1 cellular context compared by ENCODE assay signal in genomic region chr6:130993292-130993765, GRCh38.
TF ChIP-seq lines count a peak whose summit lies in the region.

No MANE protein-coding gene starts in this region.

TF ChIP-seq in K562, 482 proteins besides CTCF, POLR2A, EP300 and RAD21 (continued from another document):
- TF ChIP-seq THRA (IDR thresholded peaks at IDR 0.05): peak; percentile 52; the same call in 1 of the 2 replicates
- TF ChIP-seq ZNF696 (CRISPR knock-in tag; conservative IDR thresholded peaks at IDR 0.05): no peak
- TF ChIP-seq ZNF644 (tag; IDR thresholded peaks at IDR 0.05; ENCODE audit: low read depth): 0 out of 2 replicates have a peak, but pooled peaks have one; percentile 11
- no peak for TF ChIP-seq RCOR1 (IDR thresholded peaks at IDR 0.05; ENCODE audit: borderline replicate concordance in 1 of 2, low read depth in 2 of 2, low read length in 2 of 2)
- TF ChIP-seq AFF4 (CRISPR knock-in tag; IDR thresholded peaks at IDR 0.05): 0 out of 2 replicates have a peak, but pooled peaks have one; percentile 45
- TF ChIP-seq ZNF175 (CRISPR knock-in tag; IDR thresholded peaks at IDR 0.05; ENCODE audit: low read depth): peak; percentile 77
- TF ChIP-seq PYGO2 (tag; IDR thresholded peaks at IDR 0.05): no peak
- TF ChIP-seq ATF1 (CRISPR knock-in tag; IDR thresholded peaks at IDR 0.05): no peak
- peak; percentile 82 for TF ChIP-seq ATF1 (tag; IDR thresholded peaks at IDR 0.05)
- TF ChIP-seq ETV5 (CRISPR knock-in tag; IDR thresholded peaks at IDR 0.05; ENCODE audit: low read depth): peak; percentile 90
- peak; percentile 16 to 32; a peak in 1 of 4 replicates for TF ChIP-seq MNT (conservative IDR thresholded peaks at IDR 0.05)
- no peak for TF ChIP-seq ZNF586 (CRISPR knock-in tag; conservative IDR thresholded peaks at IDR 0.05)
- no peak; the same call in 1 of the 2 replicates for TF ChIP-seq PML (IDR thresholded peaks at IDR 0.05; ENCODE audit: low read length)
- 0 out of 2 replicates have a peak, but pooled peaks have one; percentile 16 for TF ChIP-seq ELF4 (CRISPR knock-in tag; IDR thresholded peaks at IDR 0.05)
- no peak for TF ChIP-seq MYC (IDR thresholded peaks at IDR 0.05; ENCODE audit: low read depth, low read length)
- no peak for TF ChIP-seq MYC (CRISPR knock-in tag; IDR thresholded peaks at IDR 0.05; ENCODE audit: borderline replicate concordance, low read depth)
- TF ChIP-seq CEBPB (tag; IDR thresholded peaks at IDR 0.05): peak; percentile 69
- no peak for TF ChIP-seq RBM17 (IDR thresholded peaks at IDR 0.05; ENCODE audit: borderline replicate concordance, low read depth, low read length)
- TF ChIP-seq MLLT1 (IDR thresholded peaks at IDR 0.05): no peak
- no peak for TF ChIP-seq ARNT (IDR thresholded peaks at IDR 0.05)
- TF ChIP-seq ZNF280B (CRISPR knock-in tag; IDR thresholded peaks at IDR 0.05): no peak
- no peak for TF ChIP-seq EHMT2 (IDR thresholded peaks at IDR 0.05)
- no peak for TF ChIP-seq KLF10 (CRISPR knock-in tag; IDR thresholded peaks at IDR 0.05)
- TF ChIP-seq TCF7L2 (IDR thresholded peaks at IDR 0.05; ENCODE audit: low read depth, low read length): no peak
- TF ChIP-seq ZFP36 (IDR thresholded peaks at IDR 0.05; ENCODE audit: low read depth, low read length, partially characterized antibody): no peak
- TF ChIP-seq TEAD4 (IDR thresholded peaks at IDR 0.05; ENCODE audit: low read length): peak; percentile 68
- TF ChIP-seq TEAD4 (CRISPR knock-in tag; IDR thresholded peaks at IDR 0.05; ENCODE audit: borderline replicate concordance): no peak
- TF ChIP-seq ZNF354B (CRISPR knock-in tag; IDR thresholded peaks at IDR 0.05): no peak
- no peak for TF ChIP-seq GTF2A2 (tag; IDR thresholded peaks at IDR 0.05)
- TF ChIP-seq FOSL1 (tag; conservative IDR thresholded peaks at IDR 0.05): no peak
- peak; percentile 80; the same call in 1 of the 2 replicates for TF ChIP-seq NFRKB (IDR thresholded peaks at IDR 0.05; ENCODE audit: low read depth)
- TF ChIP-seq SMAD1 (IDR thresholded peaks at IDR 0.05; ENCODE audit: low read depth, low read length, partially characterized antibody): peak; percentile 34
- no peak for TF ChIP-seq KLF13 (tag; IDR thresholded peaks at IDR 0.05; ENCODE audit: borderline replicate concordance, low read depth)
- 0 out of 2 replicates have a peak, but pooled peaks have one; percentile 21 for TF ChIP-seq SUPT5H (IDR thresholded peaks at IDR 0.05)
- TF ChIP-seq ZBTB11 (CRISPR knock-in tag; IDR thresholded peaks at IDR 0.05): peak in 1 of 3 experiments; percentile 69; a peak in 2 of 6 replicates
- no peak for TF ChIP-seq BRF2 (IDR thresholded peaks at IDR 0.05; ENCODE audit: borderline replicate concordance, insufficient read depth, insufficient read length)
- TF ChIP-seq KDM1A (IDR thresholded peaks at IDR 0.05): peak in 1 of 2 experiments; percentile 7; a peak in 1 of 4 replicates
- no peak for TF ChIP-seq SP2 (IDR thresholded peaks at IDR 0.05; ENCODE audit: extremely low read depth, low read depth, low read length, poor library complexity, severe bottlenecking)
